ENCODE assay signal across 12 cellular contexts in the genomic region with DNA sequence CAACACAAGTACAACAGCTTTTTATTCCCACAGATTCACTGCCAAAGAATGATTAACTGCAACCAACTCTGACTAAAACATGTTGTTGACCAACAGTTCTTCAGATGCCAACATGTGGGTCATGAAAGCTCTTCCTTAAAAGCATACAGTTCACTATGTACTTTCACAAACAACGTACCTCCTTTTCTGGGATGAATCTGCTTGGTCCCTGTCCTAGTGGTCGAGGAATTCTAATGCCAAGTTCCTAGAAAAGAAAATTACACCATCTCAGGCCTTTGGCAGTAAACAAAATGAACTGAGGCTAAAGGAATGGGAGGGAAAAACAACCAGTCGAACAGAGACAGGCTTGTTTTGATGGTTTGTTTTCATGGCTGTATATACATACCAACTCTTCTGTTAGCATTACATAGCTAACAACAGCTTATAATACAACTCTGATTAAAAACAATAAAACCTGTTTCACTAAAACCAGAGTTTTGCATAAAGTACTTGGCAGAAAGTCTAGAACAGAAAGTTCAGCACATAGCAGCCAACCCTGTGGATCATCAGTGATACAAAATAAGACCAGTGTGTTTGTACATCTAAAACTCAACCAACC.
A peak's percentile ranks its signal among the peaks of the same experiment; 100 is the strongest.
DNase-seq lines count a peak whose midpoint lies in the region; ATAC-seq and TF ChIP-seq lines count a peak whose summit lies in the region.
"Had no signal": no experiment of that assay in that cellular context is flagged by ENCODE, and none has a peak within 500 bp of the region (broad histone marks: within the 10 kb centered on the region; RNA-seq: fewer than 3 reads in every experiment).

No MANE protein-coding gene starts in this region.

- H3K27me3 ChIP-seq in breast epithelium = no peaks in the 10 kb centered on the region
- no peaks in the 10 kb centered on the region for H3K27me3 ChIP-seq in hepatocyte
- H3K27me3 ChIP-seq in gastrocnemius medialis = no peaks in the 10 kb centered on the region

- 50% methylated on average over 3 of the region's 3 CpGs for WGBS in hepatocyte (ENCODE audit: low lambda C conversion rate, missing lambda C conversion rate)

- peak overlapping the region; percentile 52 for H3K4me2 ChIP-seq in hepatocyte

- in situ Hi-C loops in gastrocnemius medialis (cut with MboI; ENCODE audit: low sequenced_read_pairs in 4 of 4) = loop anchor here in 1 of 4 donors (10.0 kb wide), 1 partner anchor 63 kb away; no protein-coding TSS in a partner anchor

- no peak overlapping the region for H2AFZ ChIP-seq in hepatocyte

- peaks cover 17% of the 10 kb centered on the region for H4K20me1 ChIP-seq in hepatocyte (ENCODE audit: insufficient read depth, poor library complexity, severe bottlenecking)

- ATAC-seq in gastrocnemius medialis = peak; percentile 93 to 96
- ATAC-seq in GM21576 (IDR thresholded peaks at IDR 0.05; ENCODE audit: unreplicated experiment) = no peak
- ATAC-seq in HG03432 (IDR thresholded peaks at IDR 0.05; ENCODE audit: unreplicated experiment) = no peak

- TF ChIP-seq CTCF in breast epithelium (IDR thresholded peaks at IDR 0.05) = peak in 1 of 3 donors; percentile 26
- TF ChIP-seq CTCF in hepatocyte (IDR thresholded peaks at IDR 0.05; ENCODE audit: poor library complexity) = no peak
- TF ChIP-seq CTCF in gastrocnemius medialis (IDR thresholded peaks at IDR 0.05 in 4 of 5, conservative IDR thresholded peaks at IDR 0.05 in 1 of 5) = no peak

- peak overlapping the region; percentile 73 to 80 for H3K27ac ChIP-seq in breast epithelium
- H3K27ac ChIP-seq in hepatocyte = peak overlapping the region; percentile 53
- H3K27ac ChIP-seq in gastrocnemius medialis = peak overlapping the region; percentile 92 to 98 (median 95)

- H3K4me3 ChIP-seq in breast epithelium (peak overlapping the region in 2 of 3 donors; percentile 8 to 43), hepatocyte (no peak overlapping the region), gastrocnemius medialis (peak overlapping the region in 3 of 4 donors; percentile 23 to 35 (median 33))

- peaks cover 65% of the 10 kb centered on the region for H3K79me2 ChIP-seq in hepatocyte

- DNase-seq in ELR (ENCODE audit: low read depth) (peak; percentile 32), breast epithelium (ENCODE audit: low spot score in 2 of 2) (peak in 1 of 2 donors; percentile 30), hepatocyte (ENCODE audit: low spot score) (peak; percentile 40), gastrocnemius medialis (peak; percentile 58 to 75), ecto neural progenitor cell (ENCODE audit: low spot score) (no peak), NCI-H446 treated with DMSO at 0.1 percent for 48 hours (lab: John Stamatoyannopoulos, UW) (no peak)
- DNase-seq: activated T-cell treated with anti-CD3 and anti-CD28 coated beads, Interleukin-2, amount 50 U/mL, for 72 hours; COR-L47; NCI-H1436; SW 1271 had no signal

- intact Hi-C loops in breast epithelium (cut with DNase I; ENCODE audit: low total_unique reads) = no loop called here
- intact Hi-C loops in gastrocnemius medialis (cut with DNase I; ENCODE audit: low total_unique reads) = loop anchor here (1.0 to 10.0 kb wide), 7 partner anchors 57 to 927 kb away; a partner anchor contains a TSS

- H3K9me3 ChIP-seq in breast epithelium = no peaks in the 10 kb centered on the region
- no peaks in the 10 kb centered on the region for H3K9me3 ChIP-seq in hepatocyte (ENCODE audit: low read depth)
- H3K9me3 ChIP-seq in gastrocnemius medialis = no peaks in the 10 kb centered on the region

- H3K36me3 ChIP-seq in breast epithelium = no peaks in the 10 kb centered on the region
- no peaks in the 10 kb centered on the region for H3K36me3 ChIP-seq in hepatocyte (replicated peaks; ENCODE audit: insufficient read depth, low read depth)
- peaks cover 3 to 30% of the 10 kb centered on the region in 2 donors for H3K36me3 ChIP-seq in gastrocnemius medialis

- TF ChIP-seq POLR2A in breast epithelium (IDR thresholded peaks at IDR 0.05) (no peak), gastrocnemius medialis (IDR thresholded peaks at IDR 0.05) (peak in 1 of 2 donors; percentile 43)

- no peaks in the 10 kb centered on the region for H3K9me2 ChIP-seq in hepatocyte (replicated peaks; ENCODE audit: insufficient read depth)

- peaks cover 0 to 14% of the 10 kb centered on the region in 2 donors for H3K4me1 ChIP-seq in breast epithelium
- H3K4me1 ChIP-seq in hepatocyte (ENCODE audit: insufficient read depth) = peaks cover 39% of the 10 kb centered on the region
- peaks cover 87 to 92% of the 10 kb centered on the region in 2 donors for H3K4me1 ChIP-seq in gastrocnemius medialis

Comparison
In these comparisons a context has a peak if more than half of its experiments do, and no peak if none do; other contexts are left out.
1. DNase-seq: peak in ELR (single experiment), hepatocyte (single experiment) and gastrocnemius medialis (2 of 2); none in ecto neural progenitor cell (single experiment) and NCI-H446 treated with DMSO at 0.1 percent for 48 hours (single experiment).
2. ATAC-seq: peak in gastrocnemius medialis (2 of 2); none in GM21576 (single experiment) and HG03432 (single experiment).
3. Peak in every context shown above with its lines, with median percentiles within 50 percentile points of each other: H3K27ac ChIP-seq.